ENCODE assay signal across 1 cellular context in the genomic region with DNA sequence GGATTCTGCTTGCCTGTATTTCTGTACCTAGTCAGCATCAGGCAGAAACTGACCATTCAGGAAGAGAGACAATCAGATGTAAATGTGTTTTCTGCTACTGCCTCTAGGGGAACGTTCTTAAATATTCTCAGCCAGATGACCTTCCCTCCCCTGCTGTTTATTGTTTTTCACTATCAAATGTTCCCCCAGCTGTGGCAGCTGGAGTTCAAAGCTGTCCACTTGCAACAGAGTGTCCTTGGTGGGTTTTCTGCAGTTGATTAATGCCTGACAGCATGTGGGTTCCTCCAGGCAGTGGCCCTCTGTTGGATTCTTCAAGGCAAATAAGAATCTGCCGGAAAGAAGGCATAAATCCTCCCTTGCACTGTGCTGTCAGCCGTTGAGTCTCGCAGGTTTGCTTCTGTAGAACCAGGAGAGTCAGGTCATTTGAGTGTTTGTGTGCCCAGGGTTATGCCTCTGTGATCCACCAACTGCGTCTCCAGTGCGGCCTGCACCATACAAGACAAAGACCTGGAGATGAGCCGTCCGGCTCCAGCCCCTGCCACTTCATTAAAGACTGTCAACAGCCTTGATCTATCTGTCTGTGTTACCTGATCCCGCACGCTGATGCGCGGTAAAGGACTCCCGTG.
TF ChIP-seq lines count a peak whose summit lies in the region.

No MANE protein-coding gene starts in this region.

TF ChIP-seq in SK-N-SH treated with all-trans-retinoic acid at 6 μM for 48 hours, 23 proteins besides CTCF, POLR2A, EP300 and RAD21 (continued from another document):
- TF ChIP-seq ISL1 (CRISPR knock-in tag; IDR thresholded peaks at IDR 0.05) (no peak), ARNTL (CRISPR knock-in tag; IDR thresholded peaks at IDR 0.05; ENCODE audit: borderline replicate concordance, low read depth) (no peak), ZNF8 (CRISPR knock-in tag; IDR thresholded peaks at IDR 0.05) (no peak)
- TF ChIP-seq, protein P1, sequence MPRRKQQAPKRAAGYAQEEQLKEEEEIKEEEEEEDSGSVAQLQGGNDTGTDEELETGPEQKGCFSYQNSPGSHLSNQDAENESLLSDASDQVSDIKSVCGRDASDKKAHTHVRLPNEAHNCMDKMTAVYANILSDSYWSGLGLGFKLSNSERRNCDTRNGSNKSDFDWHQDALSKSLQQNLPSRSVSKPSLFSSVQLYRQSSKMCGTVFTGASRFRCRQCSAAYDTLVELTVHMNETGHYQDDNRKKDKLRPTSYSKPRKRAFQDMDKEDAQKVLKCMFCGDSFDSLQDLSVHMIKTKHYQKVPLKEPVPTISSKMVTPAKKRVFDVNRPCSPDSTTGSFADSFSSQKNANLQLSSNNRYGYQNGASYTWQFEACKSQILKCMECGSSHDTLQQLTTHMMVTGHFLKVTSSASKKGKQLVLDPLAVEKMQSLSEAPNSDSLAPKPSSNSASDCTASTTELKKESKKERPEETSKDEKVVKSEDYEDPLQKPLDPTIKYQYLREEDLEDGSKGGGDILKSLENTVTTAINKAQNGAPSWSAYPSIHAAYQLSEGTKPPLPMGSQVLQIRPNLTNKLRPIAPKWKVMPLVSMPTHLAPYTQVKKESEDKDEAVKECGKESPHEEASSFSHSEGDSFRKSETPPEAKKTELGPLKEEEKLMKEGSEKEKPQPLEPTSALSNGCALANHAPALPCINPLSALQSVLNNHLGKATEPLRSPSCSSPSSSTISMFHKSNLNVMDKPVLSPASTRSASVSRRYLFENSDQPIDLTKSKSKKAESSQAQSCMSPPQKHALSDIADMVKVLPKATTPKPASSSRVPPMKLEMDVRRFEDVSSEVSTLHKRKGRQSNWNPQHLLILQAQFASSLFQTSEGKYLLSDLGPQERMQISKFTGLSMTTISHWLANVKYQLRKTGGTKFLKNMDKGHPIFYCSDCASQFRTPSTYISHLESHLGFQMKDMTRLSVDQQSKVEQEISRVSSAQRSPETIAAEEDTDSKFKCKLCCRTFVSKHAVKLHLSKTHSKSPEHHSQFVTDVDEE (CRISPR knock-in tag; IDR thresholded peaks at IDR 0.05), result no peak
